In the genomic region with DNA sequence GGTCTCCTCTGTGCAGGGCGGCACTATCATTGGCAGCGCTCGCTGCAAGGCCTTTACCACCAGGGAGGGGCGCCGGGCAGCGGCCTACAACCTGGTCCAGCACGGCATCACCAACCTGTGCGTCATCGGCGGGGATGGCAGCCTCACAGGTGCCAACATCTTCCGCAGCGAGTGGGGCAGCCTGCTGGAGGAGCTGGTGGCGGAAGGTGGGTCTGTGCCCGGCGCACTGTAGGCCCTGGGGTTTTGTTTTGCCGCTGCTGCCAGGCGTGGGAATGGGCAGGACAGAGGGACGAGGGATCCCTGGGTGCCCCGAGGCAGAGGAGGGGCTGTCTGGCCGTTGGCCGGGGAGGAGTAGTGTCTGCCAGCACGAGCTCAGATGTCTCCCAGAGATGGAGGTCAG, we compare ENCODE assay signal across 1 cellular context.
TF ChIP-seq lines count a peak whose summit lies in the region.

No MANE protein-coding gene starts in this region.

TF ChIP-seq in HepG2, 621 proteins besides CTCF, POLR2A, EP300 and RAD21:
- no peak for TF ChIP-seq ZFP36 (IDR thresholded peaks at IDR 0.05; ENCODE audit: borderline replicate concordance, low read depth, low read length, partially characterized antibody)
- TF ChIP-seq ETV6 (CRISPR knock-in tag; conservative IDR thresholded peaks at IDR 0.05): no peak
- TF ChIP-seq HNRNPUL1 (IDR thresholded peaks at IDR 0.05; ENCODE audit: low read depth, low read length): no peak
- TF ChIP-seq RBFOX2 (IDR thresholded peaks at IDR 0.05; ENCODE audit: low read depth, low read length): peak; percentile 46; the same call in 1 of the 2 replicates
- TF ChIP-seq ZNF761 (CRISPR knock-in tag; conservative IDR thresholded peaks at IDR 0.05): no peak
- no peak for TF ChIP-seq ZNF326 (CRISPR knock-in tag; IDR thresholded peaks at IDR 0.05; ENCODE audit: borderline replicate concordance)
- TF ChIP-seq MIER3 (CRISPR knock-in tag; IDR thresholded peaks at IDR 0.05; ENCODE audit: borderline replicate concordance): no peak
- TF ChIP-seq SPEN (CRISPR knock-in tag; IDR thresholded peaks at IDR 0.05; ENCODE audit: low read depth): no peak
- no peak for TF ChIP-seq ZNF383 (CRISPR knock-in tag; IDR thresholded peaks at IDR 0.05; ENCODE audit: borderline replicate concordance)
TF ChIP-seq in HepG2: peak in this region for 1.
